ENCODE assay signal across 19 cellular contexts in the genomic region with DNA sequence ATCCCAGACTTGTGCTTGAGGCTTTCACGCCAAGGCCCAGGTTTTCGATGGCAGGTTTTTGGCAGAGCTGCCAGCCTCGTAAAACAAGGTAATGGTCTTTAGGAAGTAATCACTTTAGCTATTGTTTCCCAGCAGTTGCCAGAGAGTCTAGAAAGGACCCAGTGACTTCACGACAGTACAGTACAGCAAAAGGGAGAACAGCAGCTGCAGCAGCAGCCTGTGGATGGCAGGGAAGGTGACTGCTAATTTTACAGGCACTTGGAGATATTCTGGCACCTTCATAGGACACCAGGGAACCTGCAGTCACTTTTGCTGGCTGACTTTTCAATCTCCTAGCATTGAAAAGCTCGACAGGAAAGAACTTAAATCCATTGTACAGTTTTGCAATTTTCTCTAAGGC.
A peak's percentile ranks its signal among the peaks of the same experiment; 100 is the strongest.
DNase-seq lines count a peak whose midpoint lies in the region; ATAC-seq and TF ChIP-seq lines count a peak whose summit lies in the region.
"Had no signal": no experiment of that assay in that cellular context is flagged by ENCODE, and none has a peak within 500 bp of the region (broad histone marks: within the 10 kb centered on the region; RNA-seq: fewer than 3 reads in every experiment).

No MANE protein-coding gene starts in this region.

- DNase-seq in left ventricle myocardium superior: peak; percentile 20
- no peak for DNase-seq in cardiac septum (ENCODE audit: low spot score)
- peak; percentile 37 for DNase-seq in NCI-H345 (lab: John Stamatoyannopoulos, UW)
- DNase-seq in brain microvascular endothelial cell: no peak
- DNase-seq in NCI-H510A (lab: John Stamatoyannopoulos, UW): no peak
- no peak for DNase-seq in stimulated activated CD4-positive, alpha-beta T cell treated with anti-CD3 and anti-CD28 coated beads, Interleukin-15, amount 100 ng/mL, for 24 hours
- no peak for DNase-seq in adrenal gland
- DNase-seq: activated CD8-positive, alpha-beta T cell treated with anti-CD3 and anti-CD28 coated beads, Interleukin-2, amount 10 ng/mL, durations not matched to agents 7 days and 5 days; activated naive CD8-positive, alpha-beta T cell treated with anti-CD3 and anti-CD28 coated beads, Interleukin-2, amount 10 ng/mL, durations not matched to agents 7 days and 5 days; erythroblast; GM23248; left lung had no signal

- no peaks in the 10 kb centered on the region for H3K36me3 ChIP-seq in brain microvascular endothelial cell (replicated peaks)
- no peaks in the 10 kb centered on the region for H3K36me3 ChIP-seq in adrenal gland (replicated peaks in 1 of 2)
- H3K36me3 ChIP-seq: BLaER1 treated with 17β-estradiol and CSF1 and Interleukin-3, amounts not matched to agents 10 nM and 100 nM; cardiac muscle cell; left lung; neutrophil; thoracic aorta had no signal

- no peaks in the 10 kb centered on the region for H3K9me3 ChIP-seq in adrenal gland (replicated peaks in 1 of 3)
- H3K9me3 ChIP-seq: left lung, neutrophil, thoracic aorta had no signal

- H3K27me3 ChIP-seq in brain microvascular endothelial cell (replicated peaks) (no peaks in the 10 kb centered on the region), adrenal gland (no peaks in the 10 kb centered on the region)
- H3K27me3 ChIP-seq: BLaER1 treated with 17β-estradiol and CSF1 and Interleukin-3, amounts not matched to agents 10 nM and 100 nM; cardiac muscle cell; left lung; neutrophil had no signal

- H3K4me3 ChIP-seq in brain microvascular endothelial cell (ENCODE audit: low read depth, low read length) (no peak overlapping the region), adrenal gland (no peak overlapping the region)
- H3K4me3 ChIP-seq: BLaER1 treated with 17β-estradiol and CSF1 and Interleukin-3, amounts not matched to agents 10 nM and 100 nM; cardiac muscle cell; GM23248; left lung; SK-N-MC; thoracic aorta had no signal

- in situ Hi-C loops in brain microvascular endothelial cell (cut with HindIII; ENCODE audit: low pct_ligation_motif_present, low sequenced_read_pairs): no loop called here

- TF ChIP-seq POLR2A in adrenal gland (IDR thresholded peaks at IDR 0.05): no peak

- no peak for TF ChIP-seq CTCF in brain microvascular endothelial cell (IDR thresholded peaks at IDR 0.05; ENCODE audit: low read depth, low read length, missing control alignments)
- no peak for TF ChIP-seq CTCF in adrenal gland (IDR thresholded peaks at IDR 0.05)

- ATAC-seq in left ventricle myocardium superior (peak; percentile 65), HG03457 (IDR thresholded peaks at IDR 0.05; ENCODE audit: unreplicated experiment) (no peak)
- ATAC-seq: activated CD8-positive, alpha-beta T cell treated with anti-CD3 and anti-CD28 coated beads, Interleukin-2, amount 10 ng/mL, durations not matched to agents 7 days and 5 days; left lung; stimulated activated memory B cell treated with anti-CD40 and anti-IgM and Interleukin-4, amounts not matched to agents 10 μg/mL and 1 μg/mL and 100 μg/mL, for 72 hours had no signal

- H3K4me1 ChIP-seq in adrenal gland (replicated peaks in 1 of 2): no peaks in the 10 kb centered on the region
- H3K4me1 ChIP-seq: BLaER1 treated with 17β-estradiol and CSF1 and Interleukin-3, amounts not matched to agents 10 nM and 100 nM; left lung had no signal

- intact Hi-C loops in left ventricle myocardium superior (cut with micrococcal nuclease): no loop called here
- intact Hi-C loops in cardiac septum (cut with DNase I): no loop called here
- intact Hi-C loops in adrenal gland (cut with DNase I): no loop called here

- 78 to 80% (median 80%) methylated on average over 5 of the region's 5 CpGs for WGBS in adrenal gland, 4 donors

- H3K27ac ChIP-seq in brain microvascular endothelial cell: peak overlapping the region; percentile 31
- no peak overlapping the region for H3K27ac ChIP-seq in adrenal gland
- H3K27ac ChIP-seq: BLaER1 treated with 17β-estradiol and CSF1 and Interleukin-3, amounts not matched to agents 10 nM and 100 nM; cardiac muscle cell; GM23248; left lung; neutrophil; SK-N-MC; thoracic aorta had no signal

Comparison
In these comparisons a context has a peak if more than half of its experiments do, and no peak if none do; other contexts are left out.
1. DNase-seq: peak in left ventricle myocardium superior (single experiment) and NCI-H345 (single experiment); none in cardiac septum (single experiment), brain microvascular endothelial cell (single experiment), NCI-H510A (single experiment), stimulated activated CD4-positive, alpha-beta T cell treated with anti-CD3 and anti-CD28 coated beads, Interleukin-15, amount 100 ng/mL, for 24 hours (single experiment) and adrenal gland (0 of 7).